In the genomic region with DNA sequence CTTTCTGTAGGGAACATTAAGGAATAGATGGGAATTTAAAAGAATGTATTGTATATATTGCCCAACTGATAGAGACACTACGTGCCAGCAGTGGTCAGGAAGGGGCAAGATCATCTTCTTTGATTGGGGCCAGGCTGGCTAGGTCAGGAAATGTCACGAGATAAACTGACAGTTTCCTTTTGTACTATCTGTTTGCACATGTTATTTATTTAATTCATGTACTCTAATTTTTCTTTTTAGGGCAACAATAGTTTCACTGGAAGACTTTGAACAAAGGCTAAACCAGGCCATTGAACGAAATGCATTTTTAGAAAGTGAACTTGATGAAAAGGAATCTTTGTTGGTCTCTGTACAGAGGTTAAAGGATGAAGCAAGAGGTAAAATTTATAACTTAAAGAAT, we compare ENCODE assay signal across 1 cellular context.
TF ChIP-seq lines count a peak whose summit lies in the region.

No MANE protein-coding gene starts in this region.

TF ChIP-seq in HepG2, 621 proteins besides CTCF, POLR2A, EP300 and RAD21 (continued from another document and continues in another):
- TF ChIP-seq, protein P1, sequence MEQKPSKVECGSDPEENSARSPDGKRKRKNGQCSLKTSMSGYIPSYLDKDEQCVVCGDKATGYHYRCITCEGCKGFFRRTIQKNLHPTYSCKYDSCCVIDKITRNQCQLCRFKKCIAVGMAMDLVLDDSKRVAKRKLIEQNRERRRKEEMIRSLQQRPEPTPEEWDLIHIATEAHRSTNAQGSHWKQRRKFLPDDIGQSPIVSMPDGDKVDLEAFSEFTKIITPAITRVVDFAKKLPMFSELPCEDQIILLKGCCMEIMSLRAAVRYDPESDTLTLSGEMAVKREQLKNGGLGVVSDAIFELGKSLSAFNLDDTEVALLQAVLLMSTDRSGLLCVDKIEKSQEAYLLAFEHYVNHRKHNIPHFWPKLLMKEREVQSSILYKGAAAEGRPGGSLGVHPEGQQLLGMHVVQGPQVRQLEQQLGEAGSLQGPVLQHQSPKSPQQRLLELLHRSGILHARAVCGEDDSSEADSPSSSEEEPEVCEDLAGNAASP (CRISPR knock-in tag; IDR thresholded peaks at IDR 0.05; ENCODE audit: borderline replicate concordance): peak; percentile 91; the same call in 1 of the 2 replicates
- TF ChIP-seq SALL2 (CRISPR knock-in tag; IDR thresholded peaks at IDR 0.05) (no peak), GATAD1 (CRISPR knock-in tag; IDR thresholded peaks at IDR 0.05) (no peak), SNAI1 (CRISPR knock-in tag; IDR thresholded peaks at IDR 0.05; ENCODE audit: borderline replicate concordance) (no peak), TMF1 (CRISPR knock-in tag; IDR thresholded peaks at IDR 0.05; ENCODE audit: low read depth) (no peak), BRD4 (CRISPR knock-in tag; IDR thresholded peaks at IDR 0.05) (no peak), HDAC2 (CRISPR knock-in tag; IDR thresholded peaks at IDR 0.05) (peak; percentile 61), ZNF652 (CRISPR knock-in tag; IDR thresholded peaks at IDR 0.05; ENCODE audit: borderline replicate concordance, low read depth) (no peak), ZNF614 (CRISPR knock-in tag; IDR thresholded peaks at IDR 0.05; ENCODE audit: borderline replicate concordance) (no peak), TRIM24 (CRISPR knock-in tag; IDR thresholded peaks at IDR 0.05) (no peak), ZNF737 (CRISPR knock-in tag; IDR thresholded peaks at IDR 0.05; ENCODE audit: borderline replicate concordance) (no peak), ZNF720 (CRISPR knock-in tag; IDR thresholded peaks at IDR 0.05) (no peak), MED8 (CRISPR knock-in tag; IDR thresholded peaks at IDR 0.05; ENCODE audit: insufficient replicate concordance) (no peak), PHF5A (CRISPR knock-in tag; IDR thresholded peaks at IDR 0.05; ENCODE audit: low read depth, unreplicated experiment) (no peak), HDAC1 (CRISPR knock-in tag; IDR thresholded peaks at IDR 0.05) (no peak), ZNF543 (CRISPR knock-in tag; IDR thresholded peaks at IDR 0.05) (no peak), ZZZ3 (CRISPR knock-in tag; IDR thresholded peaks at IDR 0.05; ENCODE audit: borderline replicate concordance) (no peak), ZNF331 (CRISPR knock-in tag; IDR thresholded peaks at IDR 0.05) (0 out of 2 replicates have a peak, but pooled peaks have one; percentile 39), NCOA5 (CRISPR knock-in tag; IDR thresholded peaks at IDR 0.05) (no peak), PHF20 (CRISPR knock-in tag; IDR thresholded peaks at IDR 0.05) (no peak), ZGPAT (CRISPR knock-in tag; IDR thresholded peaks at IDR 0.05) (0 out of 2 replicates have a peak, but pooled peaks have one; percentile 40), SAP130 (CRISPR knock-in tag; IDR thresholded peaks at IDR 0.05; ENCODE audit: low read depth) (peak; percentile 47; the same call in 1 of the 2 replicates), ELF3 (CRISPR knock-in tag; IDR thresholded peaks at IDR 0.05) (peak; percentile 18; the same call in 1 of the 2 replicates), MIXL1 (CRISPR knock-in tag; IDR thresholded peaks at IDR 0.05) (no peak; the same call in 1 of the 2 replicates), SMAD1 (CRISPR knock-in tag; IDR thresholded peaks at IDR 0.05; ENCODE audit: borderline replicate concordance, low read depth) (no peak), ATF6 (CRISPR knock-in tag; conservative IDR thresholded peaks at IDR 0.05) (no peak), NR2F6 (IDR thresholded peaks at IDR 0.05) (peak; percentile 81), NR2F6 (CRISPR knock-in tag; IDR thresholded peaks at IDR 0.05) (peak; percentile 75), ZNF776 (CRISPR knock-in tag; IDR thresholded peaks at IDR 0.05) (no peak), ERF (CRISPR knock-in tag; IDR thresholded peaks at IDR 0.05) (0 out of 2 replicates have a peak, but pooled peaks have one; percentile 30), FOXP1 (IDR thresholded peaks at IDR 0.05) (no peak), FOXP1 (CRISPR knock-in tag; IDR thresholded peaks at IDR 0.05) (peak; percentile 54; the same call in 1 of the 2 replicates), FOSL2 (CRISPR knock-in tag; IDR thresholded peaks at IDR 0.05) (peak; percentile 32; the same call in 1 of the 2 replicates), PHF21A (CRISPR knock-in tag; IDR thresholded peaks at IDR 0.05) (no peak; the same call in 1 of the 2 replicates), SPEN (CRISPR knock-in tag; IDR thresholded peaks at IDR 0.05; ENCODE audit: low read depth) (no peak), NONO (IDR thresholded peaks at IDR 0.05) (no peak), NONO (CRISPR knock-in tag; conservative IDR thresholded peaks at IDR 0.05) (no peak)
- TF ChIP-seq, protein P2, sequence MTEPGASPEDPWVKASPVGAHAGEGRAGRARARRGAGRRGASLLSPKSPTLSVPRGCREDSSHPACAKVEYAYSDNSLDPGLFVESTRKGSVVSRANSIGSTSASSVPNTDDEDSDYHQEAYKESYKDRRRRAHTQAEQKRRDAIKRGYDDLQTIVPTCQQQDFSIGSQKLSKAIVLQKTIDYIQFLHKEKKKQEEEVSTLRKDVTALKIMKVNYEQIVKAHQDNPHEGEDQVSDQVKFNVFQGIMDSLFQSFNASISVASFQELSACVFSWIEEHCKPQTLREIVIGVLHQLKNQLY (CRISPR knock-in tag; IDR thresholded peaks at IDR 0.05): 0 out of 2 replicates have a peak, but pooled peaks have one; percentile 28
- TF ChIP-seq, protein P3, sequence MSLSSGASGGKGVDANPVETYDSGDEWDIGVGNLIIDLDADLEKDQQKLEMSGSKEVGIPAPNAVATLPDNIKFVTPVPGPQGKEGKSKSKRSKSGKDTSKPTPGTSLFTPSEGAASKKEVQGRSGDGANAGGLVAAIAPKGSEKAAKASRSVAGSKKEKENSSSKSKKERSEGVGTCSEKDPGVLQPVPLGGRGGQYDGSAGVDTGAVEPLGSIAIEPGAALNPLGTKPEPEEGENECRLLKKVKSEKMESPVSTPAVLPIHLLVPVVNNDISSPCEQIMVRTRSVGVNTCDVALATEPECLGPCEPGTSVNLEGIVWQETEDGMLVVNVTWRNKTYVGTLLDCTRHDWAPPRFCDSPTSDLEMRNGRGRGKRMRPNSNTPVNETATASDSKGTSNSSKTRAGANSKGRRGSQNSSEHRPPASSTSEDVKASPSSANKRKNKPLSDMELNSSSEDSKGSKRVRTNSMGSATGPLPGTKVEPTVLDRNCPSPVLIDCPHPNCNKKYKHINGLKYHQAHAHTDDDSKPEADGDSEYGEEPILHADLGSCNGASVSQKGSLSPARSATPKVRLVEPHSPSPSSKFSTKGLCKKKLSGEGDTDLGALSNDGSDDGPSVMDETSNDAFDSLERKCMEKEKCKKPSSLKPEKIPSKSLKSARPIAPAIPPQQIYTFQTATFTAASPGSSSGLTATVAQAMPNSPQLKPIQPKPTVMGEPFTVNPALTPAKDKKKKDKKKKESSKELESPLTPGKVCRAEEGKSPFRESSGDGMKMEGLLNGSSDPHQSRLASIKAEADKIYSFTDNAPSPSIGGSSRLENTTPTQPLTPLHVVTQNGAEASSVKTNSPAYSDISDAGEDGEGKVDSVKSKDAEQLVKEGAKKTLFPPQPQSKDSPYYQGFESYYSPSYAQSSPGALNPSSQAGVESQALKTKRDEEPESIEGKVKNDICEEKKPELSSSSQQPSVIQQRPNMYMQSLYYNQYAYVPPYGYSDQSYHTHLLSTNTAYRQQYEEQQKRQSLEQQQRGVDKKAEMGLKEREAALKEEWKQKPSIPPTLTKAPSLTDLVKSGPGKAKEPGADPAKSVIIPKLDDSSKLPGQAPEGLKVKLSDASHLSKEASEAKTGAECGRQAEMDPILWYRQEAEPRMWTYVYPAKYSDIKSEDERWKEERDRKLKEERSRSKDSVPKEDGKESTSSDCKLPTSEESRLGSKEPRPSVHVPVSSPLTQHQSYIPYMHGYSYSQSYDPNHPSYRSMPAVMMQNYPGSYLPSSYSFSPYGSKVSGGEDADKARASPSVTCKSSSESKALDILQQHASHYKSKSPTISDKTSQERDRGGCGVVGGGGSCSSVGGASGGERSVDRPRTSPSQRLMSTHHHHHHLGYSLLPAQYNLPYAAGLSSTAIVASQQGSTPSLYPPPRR (CRISPR knock-in tag; IDR thresholded peaks at IDR 0.05; ENCODE audit: borderline replicate concordance): peak; percentile 52; the same call in 1 of the 2 replicates
- TF ChIP-seq, protein P4, sequence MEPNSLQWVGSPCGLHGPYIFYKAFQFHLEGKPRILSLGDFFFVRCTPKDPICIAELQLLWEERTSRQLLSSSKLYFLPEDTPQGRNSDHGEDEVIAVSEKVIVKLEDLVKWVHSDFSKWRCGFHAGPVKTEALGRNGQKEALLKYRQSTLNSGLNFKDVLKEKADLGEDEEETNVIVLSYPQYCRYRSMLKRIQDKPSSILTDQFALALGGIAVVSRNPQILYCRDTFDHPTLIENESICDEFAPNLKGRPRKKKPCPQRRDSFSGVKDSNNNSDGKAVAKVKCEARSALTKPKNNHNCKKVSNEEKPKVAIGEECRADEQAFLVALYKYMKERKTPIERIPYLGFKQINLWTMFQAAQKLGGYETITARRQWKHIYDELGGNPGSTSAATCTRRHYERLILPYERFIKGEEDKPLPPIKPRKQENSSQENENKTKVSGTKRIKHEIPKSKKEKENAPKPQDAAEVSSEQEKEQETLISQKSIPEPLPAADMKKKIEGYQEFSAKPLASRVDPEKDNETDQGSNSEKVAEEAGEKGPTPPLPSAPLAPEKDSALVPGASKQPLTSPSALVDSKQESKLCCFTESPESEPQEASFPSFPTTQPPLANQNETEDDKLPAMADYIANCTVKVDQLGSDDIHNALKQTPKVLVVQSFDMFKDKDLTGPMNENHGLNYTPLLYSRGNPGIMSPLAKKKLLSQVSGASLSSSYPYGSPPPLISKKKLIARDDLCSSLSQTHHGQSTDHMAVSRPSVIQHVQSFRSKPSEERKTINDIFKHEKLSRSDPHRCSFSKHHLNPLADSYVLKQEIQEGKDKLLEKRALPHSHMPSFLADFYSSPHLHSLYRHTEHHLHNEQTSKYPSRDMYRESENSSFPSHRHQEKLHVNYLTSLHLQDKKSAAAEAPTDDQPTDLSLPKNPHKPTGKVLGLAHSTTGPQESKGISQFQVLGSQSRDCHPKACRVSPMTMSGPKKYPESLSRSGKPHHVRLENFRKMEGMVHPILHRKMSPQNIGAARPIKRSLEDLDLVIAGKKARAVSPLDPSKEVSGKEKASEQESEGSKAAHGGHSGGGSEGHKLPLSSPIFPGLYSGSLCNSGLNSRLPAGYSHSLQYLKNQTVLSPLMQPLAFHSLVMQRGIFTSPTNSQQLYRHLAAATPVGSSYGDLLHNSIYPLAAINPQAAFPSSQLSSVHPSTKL (CRISPR knock-in tag; IDR thresholded peaks at IDR 0.05): peak; percentile 81
- TF ChIP-seq, protein P5, sequence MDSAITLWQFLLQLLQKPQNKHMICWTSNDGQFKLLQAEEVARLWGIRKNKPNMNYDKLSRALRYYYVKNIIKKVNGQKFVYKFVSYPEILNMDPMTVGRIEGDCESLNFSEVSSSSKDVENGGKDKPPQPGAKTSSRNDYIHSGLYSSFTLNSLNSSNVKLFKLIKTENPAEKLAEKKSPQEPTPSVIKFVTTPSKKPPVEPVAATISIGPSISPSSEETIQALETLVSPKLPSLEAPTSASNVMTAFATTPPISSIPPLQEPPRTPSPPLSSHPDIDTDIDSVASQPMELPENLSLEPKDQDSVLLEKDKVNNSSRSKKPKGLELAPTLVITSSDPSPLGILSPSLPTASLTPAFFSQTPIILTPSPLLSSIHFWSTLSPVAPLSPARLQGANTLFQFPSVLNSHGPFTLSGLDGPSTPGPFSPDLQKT (CRISPR knock-in tag; IDR thresholded peaks at IDR 0.05; ENCODE audit: borderline replicate concordance): no peak
- TF ChIP-seq, protein P6, sequence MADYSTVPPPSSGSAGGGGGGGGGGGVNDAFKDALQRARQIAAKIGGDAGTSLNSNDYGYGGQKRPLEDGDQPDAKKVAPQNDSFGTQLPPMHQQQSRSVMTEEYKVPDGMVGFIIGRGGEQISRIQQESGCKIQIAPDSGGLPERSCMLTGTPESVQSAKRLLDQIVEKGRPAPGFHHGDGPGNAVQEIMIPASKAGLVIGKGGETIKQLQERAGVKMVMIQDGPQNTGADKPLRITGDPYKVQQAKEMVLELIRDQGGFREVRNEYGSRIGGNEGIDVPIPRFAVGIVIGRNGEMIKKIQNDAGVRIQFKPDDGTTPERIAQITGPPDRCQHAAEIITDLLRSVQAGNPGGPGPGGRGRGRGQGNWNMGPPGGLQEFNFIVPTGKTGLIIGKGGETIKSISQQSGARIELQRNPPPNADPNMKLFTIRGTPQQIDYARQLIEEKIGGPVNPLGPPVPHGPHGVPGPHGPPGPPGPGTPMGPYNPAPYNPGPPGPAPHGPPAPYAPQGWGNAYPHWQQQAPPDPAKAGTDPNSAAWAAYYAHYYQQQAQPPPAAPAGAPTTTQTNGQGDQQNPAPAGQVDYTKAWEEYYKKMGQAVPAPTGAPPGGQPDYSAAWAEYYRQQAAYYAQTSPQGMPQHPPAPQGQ (CRISPR knock-in tag; IDR thresholded peaks at IDR 0.05; ENCODE audit: borderline replicate concordance): no peak
